14 cellular contexts compared by ENCODE assay signal in the genomic region with DNA sequence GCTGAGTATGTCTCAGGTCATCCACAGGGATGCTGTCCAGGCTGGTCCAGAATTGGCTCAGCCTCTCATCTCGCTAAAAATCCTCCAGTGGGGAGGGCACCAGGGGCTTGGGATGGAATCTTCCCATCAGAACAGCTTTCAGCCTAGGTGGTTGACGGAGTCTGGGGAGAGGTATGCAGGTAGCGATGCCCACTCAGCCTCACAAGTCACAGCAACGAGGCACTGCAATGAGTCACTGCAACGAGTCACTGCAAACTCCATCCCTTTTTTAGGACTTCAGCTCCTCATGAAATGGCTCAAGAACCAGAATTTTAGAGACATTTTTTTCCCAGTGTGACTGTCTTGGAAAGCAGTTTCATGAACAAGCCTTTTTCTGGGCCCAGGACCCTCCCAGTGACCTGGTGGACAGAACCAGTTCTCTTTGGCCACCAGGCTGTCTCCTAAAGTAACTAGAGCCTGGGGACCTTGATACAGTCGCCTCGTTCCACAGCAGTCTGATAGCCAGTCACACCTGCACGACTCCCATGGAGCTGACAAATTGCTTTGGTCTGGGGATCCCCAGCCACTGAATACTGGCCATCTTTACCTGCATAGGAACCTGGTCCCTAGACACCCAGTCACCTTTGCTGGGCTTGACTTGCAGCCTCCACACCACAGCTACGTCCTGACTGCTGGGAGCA.
"Had no signal": no experiment of that assay in that cellular context is flagged by ENCODE, and none has a peak within 500 bp of the region (broad histone marks: within the 10 kb centered on the region; RNA-seq: fewer than 3 reads in every experiment).

No MANE protein-coding gene starts in this region.

- H3K36me3 Mint-ChIP-seq: activated naive CD8-positive, alpha-beta T cell treated with anti-CD3 and anti-CD28 coated beads for 36 hours; brain; immature natural killer cell; memory B cell; natural killer cell had no signal

- H3K4me1 Mint-ChIP-seq: activated naive CD8-positive, alpha-beta T cell treated with anti-CD3 and anti-CD28 coated beads for 36 hours; brain; immature natural killer cell; memory B cell; natural killer cell; stimulated activated naive CD8-positive, alpha-beta T cell treated with anti-CD3 and anti-CD28 coated beads, Interleukin-15, amount 100 ng/mL, for 72 hours had no signal

- DNase-seq: activated CD4-positive, alpha-beta T cell treated with anti-CD3 and anti-CD28 coated beads, Interleukin-2, amount 50 U/mL, for 1 hour; activated gamma-delta T cell; activated naive CD8-positive, alpha-beta T cell treated with anti-CD3 and anti-CD28 coated beads for 36 hours; activated T-cell treated with anti-CD3 and anti-CD28 coated beads, Interleukin-2, amount 50 U/mL, for 1 hour; cerebellar nuclear complex; effector memory CD8-positive, alpha-beta T cell; immature natural killer cell; natural killer cell; right cardiac atrium; stimulated activated naive CD8-positive, alpha-beta T cell treated with anti-CD3 and anti-CD28 coated beads, Interleukin-15, amount 100 ng/mL, for 72 hours had no signal

- ATAC-seq: effector memory CD8-positive, alpha-beta T cell; left colon; natural killer cell; right cardiac atrium; stimulated activated naive CD8-positive, alpha-beta T cell treated with anti-CD3 and anti-CD28 coated beads, Interleukin-15, amount 100 ng/mL, for 72 hours had no signal

- H3K4me3 Mint-ChIP-seq: activated naive CD8-positive, alpha-beta T cell treated with anti-CD3 and anti-CD28 coated beads for 36 hours; dendritic cell treated with granulocyte-macrophage colony-stimulating factor and Interleukin-4, amounts not matched to agents 40 ng/mL and 50 ng/mL, for 4 days; effector memory CD8-positive, alpha-beta T cell; immature natural killer cell; memory B cell; natural killer cell; stimulated activated naive CD8-positive, alpha-beta T cell treated with anti-CD3 and anti-CD28 coated beads, Interleukin-15, amount 100 ng/mL, for 72 hours had no signal

- H3K27ac Mint-ChIP-seq: activated naive CD8-positive, alpha-beta T cell treated with anti-CD3 and anti-CD28 coated beads for 36 hours; dendritic cell treated with granulocyte-macrophage colony-stimulating factor and Interleukin-4, amounts not matched to agents 40 ng/mL and 50 ng/mL, for 4 days; effector memory CD8-positive, alpha-beta T cell; immature natural killer cell; memory B cell; natural killer cell had no signal

- H3K9me3 Mint-ChIP-seq: activated naive CD8-positive, alpha-beta T cell treated with anti-CD3 and anti-CD28 coated beads for 36 hours; dendritic cell treated with granulocyte-macrophage colony-stimulating factor and Interleukin-4, amounts not matched to agents 40 ng/mL and 50 ng/mL, for 4 days; effector memory CD8-positive, alpha-beta T cell; immature natural killer cell; memory B cell; natural killer cell; stimulated activated naive CD8-positive, alpha-beta T cell treated with anti-CD3 and anti-CD28 coated beads, Interleukin-15, amount 100 ng/mL, for 72 hours had no signal
